13 cellular contexts compared by ENCODE assay signal in genomic region chr2:204973546-204974071, GRCh38.
"Had no signal": no experiment of that assay in that cellular context is flagged by ENCODE, and none has a peak within 500 bp of the region (broad histone marks: within the 10 kb centered on the region; RNA-seq: fewer than 3 reads in every experiment).

No MANE protein-coding gene starts in this region.

- H3K4me1 ChIP-seq: pancreas had no signal

- ATAC-seq: activated CD8-positive, alpha-beta memory T cell treated with anti-CD3 and anti-CD28 coated beads, Interleukin-2, amount 10 ng/mL, durations not matched to agents 7 days and 5 days; left lung; pancreas; stimulated activated effector memory CD8-positive, alpha-beta T cell treated with anti-CD3 and anti-CD28 coated beads, Interleukin-12 subunit alpha, Interleukin-12 subunit beta, amount 100 ng/mL, for 72 hours had no signal

- H3K27me3 Mint-ChIP-seq: activated CD8-positive, alpha-beta memory T cell treated with anti-CD3 and anti-CD28 coated beads, Interleukin-2, amount 10 ng/mL, durations not matched to agents 7 days and 5 days had no signal

- DNase-seq: activated CD4-positive, alpha-beta T cell treated with anti-CD3 and anti-CD28 coated beads, Interleukin-2, amount 50 U/mL, for 48 hours; activated CD4-positive, CD25-positive, alpha-beta regulatory T cell treated with anti-CD3 and anti-CD28 coated beads, Interleukin-2, amount 50 U/mL, for 72 hours; activated CD8-positive, alpha-beta memory T cell treated with anti-CD3 and anti-CD28 coated beads, Interleukin-2, amount 10 ng/mL, durations not matched to agents 7 days and 5 days; activated naive CD4-positive, alpha-beta T cell treated with anti-CD3 and anti-CD28 coated beads, Interleukin-2, amount 50 U/mL, for 16 hours; activated T-cell treated with anti-CD3 and anti-CD28 coated beads, Interleukin-2, amount 50 U/mL, for 1 hour; adrenal gland; esophagus squamous epithelium; left lung; mammary epithelial cell; pancreas; T-helper 1 cell had no signal

- H3K36me3 Mint-ChIP-seq: stimulated activated effector memory CD8-positive, alpha-beta T cell treated with anti-CD3 and anti-CD28 coated beads, Interleukin-12 subunit alpha, Interleukin-12 subunit beta, amount 100 ng/mL, for 72 hours had no signal

- H3K36me3 ChIP-seq: adrenal gland, esophagus squamous epithelium, left lung, pancreas had no signal

- H3K27ac ChIP-seq: adrenal gland, esophagus squamous epithelium, left lung, pancreas, SK-N-MC had no signal

- H3K27me3 ChIP-seq: adrenal gland, esophagus squamous epithelium, left lung, pancreas had no signal

- H3K9me3 ChIP-seq: adrenal gland, esophagus squamous epithelium, left lung, pancreas had no signal

- H3K27ac Mint-ChIP-seq: activated CD8-positive, alpha-beta memory T cell treated with anti-CD3 and anti-CD28 coated beads, Interleukin-2, amount 10 ng/mL, durations not matched to agents 7 days and 5 days; stimulated activated effector memory CD8-positive, alpha-beta T cell treated with anti-CD3 and anti-CD28 coated beads, Interleukin-12 subunit alpha, Interleukin-12 subunit beta, amount 100 ng/mL, for 72 hours had no signal

- H3K4me3 ChIP-seq: adrenal gland, esophagus squamous epithelium, left lung, pancreas, SK-N-MC had no signal

- H3K4me3 Mint-ChIP-seq: activated CD8-positive, alpha-beta memory T cell treated with anti-CD3 and anti-CD28 coated beads, Interleukin-2, amount 10 ng/mL, durations not matched to agents 7 days and 5 days; stimulated activated effector memory CD8-positive, alpha-beta T cell treated with anti-CD3 and anti-CD28 coated beads, Interleukin-12 subunit alpha, Interleukin-12 subunit beta, amount 100 ng/mL, for 72 hours had no signal
